In the genomic region with DNA sequence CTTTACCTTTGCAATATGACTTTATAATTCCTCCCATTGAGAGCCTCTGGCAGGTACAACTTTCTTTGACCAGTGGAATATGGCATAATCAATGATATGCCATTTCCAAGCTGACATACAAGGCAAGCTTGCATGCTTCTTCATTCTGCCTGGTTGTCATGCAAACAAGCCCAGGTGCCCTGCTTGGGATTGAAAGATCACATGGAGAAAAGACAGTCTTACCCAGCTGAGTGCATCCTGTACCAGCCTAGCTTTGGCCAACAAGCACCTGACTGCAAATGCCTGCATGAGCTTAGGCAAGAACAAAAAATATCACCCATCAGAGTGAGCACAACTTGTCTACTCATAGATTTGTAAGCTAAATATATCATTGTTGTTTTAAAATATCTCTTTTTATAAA, we compare ENCODE assay signal across 1 cellular context.
TF ChIP-seq lines count a peak whose summit lies in the region.

No MANE protein-coding gene starts in this region.

TF ChIP-seq in GM23338, 12 proteins besides CTCF, POLR2A, EP300 and RAD21 (continued from another document):
- TF ChIP-seq, protein P1, sequence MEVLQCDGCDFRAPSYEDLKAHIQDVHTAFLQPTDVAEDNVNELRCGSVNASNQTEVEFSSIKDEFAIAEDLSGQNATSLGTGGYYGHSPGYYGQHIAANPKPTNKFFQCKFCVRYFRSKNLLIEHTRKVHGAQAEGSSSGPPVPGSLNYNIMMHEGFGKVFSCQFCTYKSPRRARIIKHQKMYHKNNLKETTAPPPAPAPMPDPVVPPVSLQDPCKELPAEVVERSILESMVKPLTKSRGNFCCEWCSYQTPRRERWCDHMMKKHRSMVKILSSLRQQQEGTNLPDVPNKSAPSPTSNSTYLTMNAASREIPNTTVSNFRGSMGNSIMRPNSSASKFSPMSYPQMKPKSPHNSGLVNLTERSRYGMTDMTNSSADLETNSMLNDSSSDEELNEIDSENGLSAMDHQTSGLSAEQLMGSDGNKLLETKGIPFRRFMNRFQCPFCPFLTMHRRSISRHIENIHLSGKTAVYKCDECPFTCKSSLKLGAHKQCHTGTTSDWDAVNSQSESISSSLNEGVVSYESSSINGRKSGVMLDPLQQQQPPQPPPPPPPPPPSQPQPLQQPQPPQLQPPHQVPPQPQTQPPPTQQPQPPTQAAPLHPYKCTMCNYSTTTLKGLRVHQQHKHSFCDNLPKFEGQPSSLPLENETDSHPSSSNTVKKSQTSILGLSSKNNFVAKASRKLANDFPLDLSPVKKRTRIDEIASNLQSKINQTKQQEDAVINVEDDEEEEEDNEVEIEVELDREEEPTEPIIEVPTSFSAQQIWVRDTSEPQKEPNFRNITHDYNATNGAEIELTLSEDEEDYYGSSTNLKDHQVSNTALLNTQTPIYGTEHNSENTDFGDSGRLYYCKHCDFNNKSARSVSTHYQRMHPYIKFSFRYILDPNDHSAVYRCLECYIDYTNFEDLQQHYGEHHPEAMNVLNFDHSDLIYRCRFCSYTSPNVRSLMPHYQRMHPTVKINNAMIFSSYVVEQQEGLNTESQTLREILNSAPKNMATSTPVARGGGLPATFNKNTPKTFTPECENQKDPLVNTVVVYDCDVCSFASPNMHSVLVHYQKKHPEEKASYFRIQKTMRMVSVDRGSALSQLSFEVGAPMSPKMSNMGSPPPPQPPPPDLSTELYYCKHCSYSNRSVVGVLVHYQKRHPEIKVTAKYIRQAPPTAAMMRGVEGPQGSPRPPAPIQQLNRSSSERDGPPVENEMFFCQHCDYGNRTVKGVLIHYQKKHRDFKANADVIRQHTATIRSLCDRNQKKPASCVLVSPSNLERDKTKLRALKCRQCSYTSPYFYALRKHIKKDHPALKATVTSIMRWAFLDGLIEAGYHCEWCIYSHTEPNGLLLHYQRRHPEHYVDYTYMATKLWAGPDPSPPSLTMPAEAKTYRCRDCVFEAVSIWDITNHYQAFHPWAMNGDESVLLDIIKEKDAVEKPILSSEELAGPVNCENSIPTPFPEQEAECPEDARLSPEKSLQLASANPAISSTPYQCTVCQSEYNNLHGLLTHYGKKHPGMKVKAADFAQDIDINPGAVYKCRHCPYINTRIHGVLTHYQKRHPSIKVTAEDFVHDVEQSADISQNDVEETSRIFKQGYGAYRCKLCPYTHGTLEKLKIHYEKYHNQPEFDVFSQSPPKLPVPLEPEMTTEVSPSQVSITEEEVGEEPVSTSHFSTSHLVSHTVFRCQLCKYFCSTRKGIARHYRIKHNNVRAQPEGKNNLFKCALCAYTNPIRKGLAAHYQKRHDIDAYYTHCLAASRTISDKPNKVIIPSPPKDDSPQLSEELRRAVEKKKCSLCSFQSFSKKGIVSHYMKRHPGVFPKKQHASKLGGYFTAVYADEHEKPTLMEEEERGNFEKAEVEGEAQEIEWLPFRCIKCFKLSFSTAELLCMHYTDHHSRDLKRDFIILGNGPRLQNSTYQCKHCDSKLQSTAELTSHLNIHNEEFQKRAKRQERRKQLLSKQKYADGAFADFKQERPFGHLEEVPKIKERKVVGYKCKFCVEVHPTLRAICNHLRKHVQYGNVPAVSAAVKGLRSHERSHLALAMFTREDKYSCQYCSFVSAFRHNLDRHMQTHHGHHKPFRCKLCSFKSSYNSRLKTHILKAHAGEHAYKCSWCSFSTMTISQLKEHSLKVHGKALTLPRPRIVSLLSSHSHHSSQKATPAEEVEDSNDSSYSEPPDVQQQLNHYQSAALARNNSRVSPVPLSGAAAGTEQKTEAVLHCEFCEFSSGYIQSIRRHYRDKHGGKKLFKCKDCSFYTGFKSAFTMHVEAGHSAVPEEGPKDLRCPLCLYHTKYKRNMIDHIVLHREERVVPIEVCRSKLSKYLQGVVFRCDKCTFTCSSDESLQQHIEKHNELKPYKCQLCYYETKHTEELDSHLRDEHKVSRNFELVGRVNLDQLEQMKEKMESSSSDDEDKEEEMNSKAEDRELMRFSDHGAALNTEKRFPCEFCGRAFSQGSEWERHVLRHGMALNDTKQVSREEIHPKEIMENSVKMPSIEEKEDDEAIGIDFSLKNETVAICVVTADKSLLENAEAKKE (CRISPR knock-in tag; IDR thresholded peaks at IDR 0.05): peak; percentile 23; the same call in 1 of the 2 replicates
- TF ChIP-seq POLR2AphosphoS5 (IDR thresholded peaks at IDR 0.05; ENCODE audit: low read depth) (no peak), NANOG (IDR thresholded peaks at IDR 0.05; ENCODE audit: borderline replicate concordance) (no peak)
